Comparison of ENCODE assay signal across 8 cellular contexts in the genomic region with DNA sequence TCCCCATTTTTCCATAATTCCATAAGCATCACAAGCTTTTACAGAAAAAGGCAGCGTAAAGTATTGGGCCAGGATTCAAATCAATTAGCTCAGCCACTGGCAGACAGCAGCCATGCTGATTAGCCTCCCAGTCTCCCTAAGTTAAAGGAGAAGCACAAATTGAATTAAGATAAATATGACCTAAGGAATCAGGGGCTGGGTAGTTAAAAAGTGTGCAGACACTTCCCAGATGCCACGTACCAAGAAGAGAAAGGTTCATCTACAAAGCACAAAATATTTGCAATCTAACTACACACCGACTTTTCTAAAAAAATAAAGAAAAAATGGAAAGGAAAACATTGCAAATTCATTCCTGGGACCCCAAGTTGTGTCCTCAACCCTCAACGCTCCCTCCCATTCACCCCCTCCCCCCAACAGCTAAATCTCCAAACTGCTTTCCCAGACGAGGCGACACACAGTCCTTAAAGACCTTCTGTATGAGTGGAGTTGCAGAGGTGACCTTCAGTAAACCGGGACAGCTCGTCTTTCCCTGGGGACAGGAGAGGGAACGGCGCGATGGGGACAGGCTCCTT. TPM values are rescaled to one million over a fixed set of nuclear protein-coding genes. Genes with fewer than 3 reads are reported as not detected.
A peak's percentile ranks its signal among the peaks of the same experiment; 100 is the strongest.
DNase-seq lines count a peak whose midpoint lies in the region; ATAC-seq and TF ChIP-seq lines count a peak whose summit lies in the region.

No MANE protein-coding gene starts in this region.

- peak overlapping the region; percentile 81 to 87 for H3K4me3 ChIP-seq in SK-N-SH (ENCODE audit: low read depth in 2 of 2, low read length in 1 of 2)

- DNase-seq in SIG-M5 treated with dmso at 0.1 percent for 504 hours (lab: John Stamatoyannopoulos, UW; ENCODE audit: unreplicated experiment), result peak; percentile 43
- DNase-seq in SIG-M5 (lab: John Stamatoyannopoulos, UW), result no peak
- DNase-seq in SK-N-SH, result peak; percentile 49
- peak; percentile 14 for DNase-seq in fibroblast of gingiva (ENCODE audit: low read depth)
- DNase-seq in putamen (ENCODE audit: low spot score), result peak; percentile 8
- no peak for DNase-seq in stimulated activated CD4-positive, alpha-beta T cell treated with anti-CD3 and anti-CD28 coated beads, Interleukin-4, amount 100 ng/mL, for 4 hours
- DNase-seq in cortex of kidney (lab: John Stamatoyannopoulos, UW), result no peak

- H3K27me3 ChIP-seq in SK-N-SH (ENCODE audit: insufficient read depth), result no peaks in the 10 kb centered on the region

- H2AFZ ChIP-seq in SK-N-SH (ENCODE audit: low read depth), result no peak overlapping the region

- peaks cover 0 to 4% of the 10 kb centered on the region in 2 experiments; a peak in 2 of 4 replicates for H3K4me1 ChIP-seq in SK-N-SH (ENCODE audit: control insufficient read depth in 1 of 2, insufficient read depth in 2 of 2, low read depth in 1 of 2, low read length in 1 of 2)

- no peak for TF ChIP-seq CTCF in SK-N-SH (IDR thresholded peaks at IDR 0.05)

- WGBS in SK-N-SH (ENCODE audit: low lambda C conversion rate), result 2% methylated on average over 8 of the region's 11 CpGs

- H3K9ac ChIP-seq in SK-N-SH, result peak overlapping the region; percentile 89

- CTCF ChIA-PET in SK-N-SH (lab: Yijun Ruan, JAX), result interaction anchor here (1.0 to 2.0 kb wide), 4 partner anchors 63 to 172 kb away, joined by 3 to 5 read pairs (median 3); no protein-coding TSS in a partner anchor

- TF ChIP-seq RAD21 in SK-N-SH (IDR thresholded peaks at IDR 0.05; ENCODE audit: low read length), result no peak

- peak overlapping the region; percentile 79 to 87 for H3K27ac ChIP-seq in SK-N-SH (ENCODE audit: low read depth in 2 of 2, low read length in 1 of 2)

- H4K20me1 ChIP-seq in SK-N-SH (ENCODE audit: insufficient read depth), result peaks cover 48% of the 10 kb centered on the region

- TF ChIP-seq EP300 in SK-N-SH (IDR thresholded peaks at IDR 0.05; ENCODE audit: borderline replicate concordance in 1 of 2, low read depth in 1 of 2, low read length in 1 of 2), result no peak

- H3F3A ChIP-seq in SK-N-SH (replicated peaks; ENCODE audit: insufficient read depth), result peaks cover 5% of the 10 kb centered on the region

- H3K79me2 ChIP-seq in SK-N-SH (ENCODE audit: insufficient read depth), result peaks cover 58% of the 10 kb centered on the region

- peaks cover 4 to 20% of the 10 kb centered on the region in 2 experiments for H3K36me3 ChIP-seq in SK-N-SH (replicated peaks in 1 of 2; ENCODE audit: control insufficient read depth in 1 of 2, insufficient read depth in 2 of 2, low read length in 1 of 2)

- POLR2A ChIA-PET in SK-N-SH (lab: Yijun Ruan, JAX), result interaction anchor here (0.7 to 2.4 kb wide), 8 partner anchors 11 to 159 kb away, joined by 3 to 12 read pairs (median 4); a partner anchor contains a TSS

- H3K9me2 ChIP-seq in SK-N-SH, result no peaks in the 10 kb centered on the region

- H3K9me3 ChIP-seq in SK-N-SH, result no peaks in the 10 kb centered on the region

- peak overlapping the region; percentile 98 for H3K4me2 ChIP-seq in SK-N-SH

- ATAC-seq in HG02884 (IDR thresholded peaks at IDR 0.05; ENCODE audit: unreplicated experiment), result no peak

TF ChIP-seq in SK-N-SH, 30 proteins besides CTCF, POLR2A, EP300 and RAD21:
- TF ChIP-seq TAF1 (IDR thresholded peaks at IDR 0.05; ENCODE audit: borderline replicate concordance, low read depth, low read length) (0 out of 2 replicates have a peak, but pooled peaks have one; percentile 30), RCOR1 (IDR thresholded peaks at IDR 0.05; ENCODE audit: low read length) (peak; percentile 32; the same call in 1 of the 2 replicates), SIN3A (IDR thresholded peaks at IDR 0.05; ENCODE audit: borderline replicate concordance, low read depth, low read length) (no peak), EZH2phosphoT487 (IDR thresholded peaks at IDR 0.05; ENCODE audit: borderline replicate concordance, low read depth) (no peak)
- TF ChIP-seq, protein P1, sequence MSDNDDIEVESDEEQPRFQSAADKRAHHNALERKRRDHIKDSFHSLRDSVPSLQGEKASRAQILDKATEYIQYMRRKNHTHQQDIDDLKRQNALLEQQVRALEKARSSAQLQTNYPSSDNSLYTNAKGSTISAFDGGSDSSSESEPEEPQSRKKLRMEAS (IDR thresholded peaks at IDR 0.05; ENCODE audit: low read depth), result no peak

RNA-seq across cellular contexts. Expression of a gene that starts 1.2 kb away (rescaled TPM):
- polyA plus RNA-seq in SK-N-SH (2012; rRNA removed), result 44.2 and 63.7 TPM in 2 replicates
- polyA plus RNA-seq in SK-N-SH (2012; cell fraction: cytosol; rRNA removed), result 62.9 and 76.6 TPM in 2 replicates
- polyA plus RNA-seq in SK-N-SH (2012; cell fraction: nucleus; rRNA removed), result 35.1 and 51.6 TPM in 2 replicates

Comparison
In these comparisons a context has a peak if more than half of its experiments do, and no peak if none do; other contexts are left out.
1. DNase-seq: peak in SIG-M5 treated with dmso at 0.1 percent for 504 hours (single experiment), SK-N-SH (single experiment), fibroblast of gingiva (single experiment) and putamen (single experiment); none in SIG-M5 (single experiment), stimulated activated CD4-positive, alpha-beta T cell treated with anti-CD3 and anti-CD28 coated beads, Interleukin-4, amount 100 ng/mL, for 4 hours (0 of 2) and cortex of kidney (single experiment).